Comparison of ENCODE assay signal across 23 cellular contexts in genomic region chr18:61896118-61896517, GRCh38. TPM values are rescaled to one million over a fixed set of nuclear protein-coding genes. Genes with fewer than 3 reads are reported as not detected.
DNase-seq lines count a peak whose midpoint lies in the region; ATAC-seq and TF ChIP-seq lines count a peak whose summit lies in the region.
"Had no signal": no experiment of that assay in that cellular context is flagged by ENCODE, and none has a peak within 500 bp of the region (broad histone marks: within the 10 kb centered on the region; RNA-seq: fewer than 3 reads in every experiment).

No MANE protein-coding gene starts in this region.

- peaks cover 1% of the 10 kb centered on the region; the same call in 1 of the 2 replicates for H3K27me3 Mint-ChIP-seq in HFFc6 (ENCODE audit: insufficient read depth)
- peaks cover 30% of the 10 kb centered on the region for H3K27me3 Mint-ChIP-seq in nephron (ENCODE audit: low read depth)
- H3K27me3 Mint-ChIP-seq in type B pancreatic cell = peaks cover 8% of the 10 kb centered on the region
- H3K27me3 Mint-ChIP-seq in glutamatergic neuron (ENCODE audit: unreplicated experiment) = peaks cover 5% of the 10 kb centered on the region

- no peaks in the 10 kb centered on the region for H3K9me3 ChIP-seq in ectodermal cell (ENCODE audit: control insufficient read depth, low read length)
- H3K9me3 ChIP-seq: left lung, ovary, testis had no signal

- H3K36me3 Mint-ChIP-seq in HFFc6 (ENCODE audit: low read depth) (peaks cover 7% of the 10 kb centered on the region; the same call in 1 of the 2 replicates), nephron (ENCODE audit: low read depth) (peaks cover 5% of the 10 kb centered on the region), type B pancreatic cell (peaks cover 7% of the 10 kb centered on the region), glutamatergic neuron (ENCODE audit: unreplicated experiment) (no peaks in the 10 kb centered on the region)
- H3K36me3 Mint-ChIP-seq: activated naive CD4-positive, alpha-beta T cell treated with anti-CD3 and anti-CD28 coated beads, Interleukin-2, amount 50 U/mL, for 72 hours; naive thymus-derived CD8-positive, alpha-beta T cell had no signal

- H3K27ac ChIP-seq in ectodermal cell (ENCODE audit: insufficient read depth, low read depth, low read length, poor library complexity, severe bottlenecking) = peak overlapping the region; percentile 30
- H3K27ac ChIP-seq: left lung, ovary had no signal

- H3K27ac Mint-ChIP-seq in HFFc6 = peak overlapping the region; percentile 72; the same call in 1 of the 2 replicates
- no peak overlapping the region for H3K27ac Mint-ChIP-seq in nephron
- H3K27ac Mint-ChIP-seq in type B pancreatic cell = peak overlapping the region; percentile 81
- no peak overlapping the region for H3K27ac Mint-ChIP-seq in glutamatergic neuron (ENCODE audit: unreplicated experiment)
- H3K27ac Mint-ChIP-seq: activated naive CD4-positive, alpha-beta T cell treated with anti-CD3 and anti-CD28 coated beads, Interleukin-2, amount 50 U/mL, for 72 hours had no signal

- H3K4me3 ChIP-seq in ectodermal cell (ENCODE audit: insufficient read depth, low read depth, low read length) = no peak overlapping the region
- H3K4me3 ChIP-seq: GM12878, left lung, ovary, testis had no signal

- H3K4me3 Mint-ChIP-seq in HFFc6 (peak overlapping the region; percentile 10; the same call in 1 of the 2 replicates), nephron (peak overlapping the region; percentile 60 to 76 (median 69)), type B pancreatic cell (peak overlapping the region; percentile 44), glutamatergic neuron (ENCODE audit: unreplicated experiment) (no peak overlapping the region)

- H3K27me3 ChIP-seq in ectodermal cell (ENCODE audit: control insufficient read depth, insufficient read depth, low read length, poor library complexity, severe bottlenecking) = peaks cover 24% of the 10 kb centered on the region
- H3K27me3 ChIP-seq: ovary, testis had no signal

- H3K4me1 Mint-ChIP-seq in HFFc6 (ENCODE audit: low read depth) = peaks cover 56% of the 10 kb centered on the region
- peaks cover 13% of the 10 kb centered on the region for H3K4me1 Mint-ChIP-seq in nephron
- peaks cover 28% of the 10 kb centered on the region for H3K4me1 Mint-ChIP-seq in type B pancreatic cell (ENCODE audit: unreplicated experiment)
- peaks cover 4% of the 10 kb centered on the region for H3K4me1 Mint-ChIP-seq in glutamatergic neuron (ENCODE audit: low read depth, unreplicated experiment)

- peaks cover 19% of the 10 kb centered on the region for H3K4me1 ChIP-seq in ectodermal cell (ENCODE audit: control insufficient read depth, insufficient read depth, low read length)

- 67 to 84% methylated on average over 1 of the region's 1 CpG for WGBS in ectodermal cell, 2 experiments

- H3K9me3 Mint-ChIP-seq in HFFc6 (no peaks in the 10 kb centered on the region), nephron (no peaks in the 10 kb centered on the region), type B pancreatic cell (peaks cover 6% of the 10 kb centered on the region), glutamatergic neuron (ENCODE audit: unreplicated experiment) (peaks cover 6% of the 10 kb centered on the region)
- H3K9me3 Mint-ChIP-seq: activated naive CD4-positive, alpha-beta T cell treated with anti-CD3 and anti-CD28 coated beads, Interleukin-2, amount 50 U/mL, for 72 hours; naive thymus-derived CD8-positive, alpha-beta T cell had no signal

- H3K36me3 ChIP-seq in ectodermal cell (ENCODE audit: control insufficient read depth, insufficient read depth, low read length) = no peaks in the 10 kb centered on the region
- H3K36me3 ChIP-seq: left lung, ovary had no signal

- TF ChIP-seq CTCF in HFFc6 (IDR thresholded peaks at IDR 0.05) (no peak), nephron (IDR thresholded peaks at IDR 0.05; ENCODE audit: unreplicated experiment in 3 of 3) (no peak), type B pancreatic cell (conservative IDR thresholded peaks at IDR 0.05) (no peak), glutamatergic neuron (IDR thresholded peaks at IDR 0.05; ENCODE audit: partially characterized antibody, unreplicated experiment) (no peak)

- ATAC-seq in HG03139 (IDR thresholded peaks at IDR 0.05; ENCODE audit: unreplicated experiment) = no peak
- ATAC-seq: activated naive CD4-positive, alpha-beta T cell treated with anti-CD3 and anti-CD28 coated beads, Interleukin-2, amount 50 U/mL, for 72 hours; GM12878; left lung; naive thymus-derived CD8-positive, alpha-beta T cell had no signal

- no peak for DNase-seq in HFFc6
- no peak for DNase-seq in type B pancreatic cell (ENCODE audit: extremely low spot score, unreplicated experiment)
- DNase-seq in SKM-1 treated with dmso at 0.1 percent for 144 hours (lab: John Stamatoyannopoulos, UW; ENCODE audit: unreplicated experiment) = no peak
- DNase-seq in glutamatergic neuron = no peak
- DNase-seq: activated CD4-positive, alpha-beta T cell treated with anti-CD3 and anti-CD28 coated beads for 48 hours; activated effector memory CD4-positive, alpha-beta T cell treated with Interleukin-2 at 50 U/mL for 16 hours; activated T-cell treated with anti-CD3 and anti-CD28 coated beads, Interleukin-2, amount 50 U/mL, for 1 hour; anterior cingulate cortex; DMS153; effector CD8-positive, alpha-beta T cell; left lung; naive thymus-derived CD8-positive, alpha-beta T cell; NCI-H1694; SHP77 treated with DMSO at 0.1 percent for 48 hours; small intestine; stimulated activated naive CD4-positive, alpha-beta T cell treated with Interleukin-2 at 50 U/mL for 16 hours had no signal

RNA-seq across cellular contexts. Expression of gene RNF152, which starts 3.3 kb away (rescaled TPM):
- 10 to 100 TPM; 44.3 to 68.4 (median 50.2) TPM for total RNA-seq in HFFc6 (2021; fragmentation: NEBNext Ultra II Directional; extraction: Animal tissue kit (Norgen Biotek cat#: 25700))
- 9.0 TPM for polyA plus RNA-seq in ectodermal cell (2013, experiment 1 of 4)
- 6.7 TPM for polyA plus RNA-seq in ectodermal cell (2013, experiment 2 of 4)
- 5.6 TPM for polyA plus RNA-seq in ectodermal cell (2013, experiment 3 of 4)
- 4.2 TPM for polyA plus RNA-seq in ectodermal cell (2013, experiment 4 of 4)
- total RNA-seq in type B pancreatic cell (ENCODE audit: low replicate concordance) = 23.6 and 28.9 TPM in 2 replicates
- 16.9 TPM for total RNA-seq in glutamatergic neuron (ENCODE audit: unreplicated experiment)
- polyA plus RNA-seq: naive thymus-derived CD8-positive, alpha-beta T cell had no signal

Comparison
In these comparisons a context has a peak if more than half of its experiments do, and no peak if none do; other contexts are left out.
1. H3K27ac Mint-ChIP-seq: peak in HFFc6 (single experiment) and type B pancreatic cell (single experiment); none in nephron (0 of 3) and glutamatergic neuron (single experiment).